Comparison of ENCODE assay signal across 14 cellular contexts in genomic region chr7:26346611-26347200, GRCh38. TPM values are rescaled to one million over a fixed set of nuclear protein-coding genes. Genes with fewer than 3 reads are reported as not detected.
DNase-seq lines count a peak whose midpoint lies in the region; ATAC-seq, FAIRE-seq and TF ChIP-seq lines count a peak whose summit lies in the region.
"Had no signal": no experiment of that assay in that cellular context is flagged by ENCODE, and none has a peak within 500 bp of the region (broad histone marks: within the 10 kb centered on the region; RNA-seq: fewer than 3 reads in every experiment).

No MANE protein-coding gene starts in this region.

- H3K27me3 ChIP-seq in astrocyte (ENCODE audit: insufficient read depth, low read length), result no peaks in the 10 kb centered on the region
- H3K27me3 ChIP-seq in HepG2 (ENCODE audit: control insufficient read depth in 1 of 2, insufficient read depth in 2 of 2, low read length in 2 of 2), result no peaks in the 10 kb centered on the region; a peak in 1 of 5 replicates
- H3K27me3 ChIP-seq: BLaER1 treated with 17β-estradiol and CSF1 and Interleukin-3, amounts not matched to agents 10 nM and 100 nM had no signal

- intact Hi-C loops in HepG2 (cut with micrococcal nuclease; ENCODE audit: unreplicated experiment), result loop anchor here (5.0 kb wide), 2 partner anchors 54 to 144 kb away; partner anchors contain the start of genes CBX3, HNRNPA2B1 and SNX10

- H3K9me3 Mint-ChIP-seq in astrocyte (ENCODE audit: unreplicated experiment), result no peaks in the 10 kb centered on the region
- H3K9me3 Mint-ChIP-seq: neural crest cell, type B pancreatic cell had no signal

- no peak for DNase-seq in A549 (ENCODE audit: low read depth in 1 of 2, low spot score in 1 of 2)
- peak; percentile 61 for DNase-seq in HCEC 1CT
- peak; percentile 54 for DNase-seq in astrocyte (ENCODE audit: low read depth)
- no peak for DNase-seq in HepG2 (ENCODE audit: low spot score)
- DNase-seq in NCI-H1436 treated with DMSO at 0.1 percent for 48 hours (lab: John Stamatoyannopoulos, UW), result no peak
- no peak for DNase-seq in SKM-1 treated with dmso at 0.1 percent for 144 hours (lab: John Stamatoyannopoulos, UW; ENCODE audit: unreplicated experiment)
- DNase-seq in SW 1271 (lab: John Stamatoyannopoulos, UW), result no peak
- DNase-seq: effector CD8-positive, alpha-beta T cell; NCI-H2029; WERI-Rb-1 had no signal

- TF ChIP-seq POLR2A in A549 (IDR thresholded peaks at IDR 0.05; ENCODE audit: low read length) (no peak), HepG2 (IDR thresholded peaks at IDR 0.05; ENCODE audit: insufficient read depth in 1 of 2, low read depth in 2 of 2, low read length in 2 of 2) (no peak)

- FAIRE-seq in A549 (lab: Jason Lieb, UNC) (no peak), astrocyte (lab: Jason Lieb, UNC) (no peak), HepG2 (lab: Jason Lieb, UNC) (no peak)

- H3K36me3 Mint-ChIP-seq in astrocyte (ENCODE audit: low read depth, unreplicated experiment), result no peaks in the 10 kb centered on the region
- H3K36me3 Mint-ChIP-seq: type B pancreatic cell had no signal

- H3K27me3 Mint-ChIP-seq in astrocyte (ENCODE audit: low read depth, unreplicated experiment), result no peaks in the 10 kb centered on the region
- H3K27me3 Mint-ChIP-seq: type B pancreatic cell had no signal

- in situ Hi-C loops in HepG2 (cut with HindIII; ENCODE audit: extremely low pct_ligation_motif_present, low pct_unique_long_range_greater_than_20kb), result no loop called here

- H3K27ac Mint-ChIP-seq in astrocyte (ENCODE audit: unreplicated experiment), result peak overlapping the region; percentile 41
- H3K27ac Mint-ChIP-seq: type B pancreatic cell had no signal

- H3K9me3 ChIP-seq in A549, result no peaks in the 10 kb centered on the region
- H3K9me3 ChIP-seq in astrocyte (ENCODE audit: insufficient read depth, low read depth, low read length), result no peaks in the 10 kb centered on the region
- no peaks in the 10 kb centered on the region for H3K9me3 ChIP-seq in HepG2 (ENCODE audit: low read length)
- H3K9me3 ChIP-seq: BLaER1 treated with 17β-estradiol and CSF1 and Interleukin-3, amounts not matched to agents 10 nM and 100 nM had no signal

- H3K79me2 ChIP-seq in astrocyte (ENCODE audit: insufficient read depth, low read length) (no peaks in the 10 kb centered on the region), HepG2 (ENCODE audit: insufficient read depth, low read length) (peaks cover 2% of the 10 kb centered on the region)

- 77% methylated on average over 7 of the region's 7 CpGs for WGBS in A549 (ENCODE audit: missing lambda C conversion rate)
- 98% methylated on average over 4 of the region's 7 CpGs for WGBS in HepG2 (ENCODE audit: low lambda C conversion rate)

- BruUV-seq in HepG2 (replicated peaks; lab: Mats Ljungman, UMichigan), result no TSS peak

- H3K36me3 ChIP-seq in astrocyte (ENCODE audit: insufficient read depth, low read length), result no peaks in the 10 kb centered on the region
- peaks cover 6 to 10% of the 10 kb centered on the region in 2 experiments; a peak in 4 of 5 replicates for H3K36me3 ChIP-seq in HepG2 (replicated peaks in 1 of 2; ENCODE audit: control insufficient read depth in 1 of 2, insufficient read depth in 2 of 2, low read length in 2 of 2)
- H3K36me3 ChIP-seq: WERI-Rb-1 had no signal

- TF ChIP-seq RAD21 in A549 (conservative IDR thresholded peaks at IDR 0.05 in 1 of 2, IDR thresholded peaks at IDR 0.05 in 1 of 2) (no peak), HepG2 (CRISPR knock-in tag; IDR thresholded peaks at IDR 0.05) (no peak)

- H3K27ac ChIP-seq in A549, result no peak overlapping the region
- H3K27ac ChIP-seq in astrocyte (ENCODE audit: low read depth, low read length), result no peak overlapping the region
- peak overlapping the region; percentile 27 for H3K27ac ChIP-seq in HepG2 (ENCODE audit: extremely low read length, insufficient read depth, low read length)
- H3K27ac ChIP-seq: BLaER1 treated with 17β-estradiol and CSF1 and Interleukin-3, amounts not matched to agents 10 nM and 100 nM; WERI-Rb-1 had no signal

- ATAC-seq in A549 (peak; percentile 27 to 62; a peak in 4 of 6 replicates), HepG2 (no peak), GM21576 (IDR thresholded peaks at IDR 0.05; ENCODE audit: unreplicated experiment) (no peak)

- H3K4me2 ChIP-seq in A549 (no peak overlapping the region), astrocyte (ENCODE audit: low read length) (no peak overlapping the region), HepG2 (ENCODE audit: low read depth, low read length) (no peak overlapping the region)
- H3K4me2 ChIP-seq: BLaER1 treated with 17β-estradiol and CSF1 and Interleukin-3, amounts not matched to agents 10 nM and 100 nM had no signal

- peaks cover 10% of the 10 kb centered on the region for H3K4me1 Mint-ChIP-seq in astrocyte (ENCODE audit: low read depth, unreplicated experiment)

- no peak for TF ChIP-seq CTCF in A549 (IDR thresholded peaks at IDR 0.05)
- TF ChIP-seq CTCF in astrocyte (IDR thresholded peaks at IDR 0.05; ENCODE audit: insufficient read depth, low read depth, low read length), result no peak
- TF ChIP-seq CTCF in HepG2 (CRISPR knock-in tag; IDR thresholded peaks at IDR 0.05), result no peak

- H2AFZ ChIP-seq in astrocyte (ENCODE audit: low read depth, low read length), result no peak overlapping the region
- H2AFZ ChIP-seq in HepG2 (ENCODE audit: low read length), result no peak overlapping the region

- POLR2A ChIA-PET in A549 (lab: Yijun Ruan, JAX) (no interaction called here), HepG2 (lab: Yijun Ruan, JAX) (no interaction called here)

- TF ChIP-seq EP300 in A549 (IDR thresholded peaks at IDR 0.05) (no peak), HepG2 (IDR thresholded peaks at IDR 0.05; ENCODE audit: low read depth in 2 of 2, low read length in 2 of 2) (no peak), HepG2 (CRISPR knock-in tag; IDR thresholded peaks at IDR 0.05; ENCODE audit: borderline replicate concordance) (no peak)

- no peak overlapping the region for H3K9ac ChIP-seq in astrocyte (ENCODE audit: low read length)
- no peak overlapping the region for H3K9ac ChIP-seq in HepG2 (ENCODE audit: insufficient read depth, low read depth, low read length)
- H3K9ac ChIP-seq: BLaER1 treated with 17β-estradiol and CSF1 and Interleukin-3, amounts not matched to agents 10 nM and 100 nM had no signal

- CTCF ChIA-PET in A549 (lab: Yijun Ruan, JAX) (interaction anchor here (2.0 kb wide), 1 partner anchor 23 kb away, joined by 7 read pairs; no protein-coding TSS in a partner anchor), HepG2 (lab: Yijun Ruan, JAX; ENCODE audit: low intra/inter-chr PET ratio, low total read pairs) (no interaction called here)

- H3K4me3 ChIP-seq in A549 (no peak overlapping the region), astrocyte (ENCODE audit: insufficient read depth, low read depth, low read length) (no peak overlapping the region), HepG2 (replicated peaks in 1 of 3; ENCODE audit: insufficient read depth in 1 of 3, low read depth in 2 of 3, low read length in 3 of 3) (no peak overlapping the region)
- H3K4me3 ChIP-seq: BLaER1 treated with 17β-estradiol and CSF1 and Interleukin-3, amounts not matched to agents 10 nM and 100 nM had no signal

- H3K4me3 Mint-ChIP-seq in astrocyte (ENCODE audit: unreplicated experiment), result no peak overlapping the region
- H3K4me3 Mint-ChIP-seq: neural crest cell, type B pancreatic cell had no signal

- H4K20me1 ChIP-seq in astrocyte (ENCODE audit: insufficient read depth, low read length) (no peaks in the 10 kb centered on the region), HepG2 (ENCODE audit: insufficient read depth, low read length) (no peaks in the 10 kb centered on the region)
- H4K20me1 ChIP-seq: BLaER1 treated with 17β-estradiol and CSF1 and Interleukin-3, amounts not matched to agents 10 nM and 100 nM had no signal

- 0 out of 3 replicates have a peak, but pooled peaks cover 5% of the 10 kb centered on the region for H3K4me1 ChIP-seq in A549
- H3K4me1 ChIP-seq in astrocyte (ENCODE audit: insufficient read depth, low read length), result no peaks in the 10 kb centered on the region
- H3K4me1 ChIP-seq in HepG2 (ENCODE audit: insufficient read depth, low read length), result peaks cover 71% of the 10 kb centered on the region

TF ChIP-seq in A549, 52 proteins besides CTCF, POLR2A, EP300 and RAD21 (continues in another document):
- no peak for TF ChIP-seq BHLHE40 (IDR thresholded peaks at IDR 0.05; ENCODE audit: low read depth, low read length)

TF ChIP-seq in HepG2, 621 proteins besides CTCF, POLR2A, EP300 and RAD21 (continues in another document):
- no peak for TF ChIP-seq ZMAT3 (CRISPR knock-in tag; conservative IDR thresholded peaks at IDR 0.05)

RNA-seq across cellular contexts. Expression of gene SNX10, which starts 55.0 kb away (rescaled TPM):
- polyA plus RNA-seq in A549 (2011; rRNA removed), result 10.1 and 12.6 TPM in 2 replicates
- polyA plus RNA-seq in A549 (2012; cell fraction: cytosol; rRNA removed), result 2.0 and 2.4 TPM in 2 replicates
- 0.54 and 0.70 TPM in 2 replicates for polyA plus RNA-seq in A549 (2012; cell fraction: nucleus; rRNA removed)
- polyA plus RNA-seq in A549 (2017; fragmentation: RNase III; extraction: RNeasy Plus Mini Kit Qiagen cat#74134 plus additional on column Dnase treatment), result 4.5 to 5.5 TPM (median 5.1 TPM) in 3 replicates
- 1.7 and 1.9 TPM in 2 replicates for polyA minus RNA-seq in A549 (2011; rRNA and poly(A)+ RNA removed)
- total RNA-seq in astrocyte, result 5.4 and 6.3 TPM in 2 replicates
- 26.0 and 43.1 TPM in 2 replicates for total RNA-seq in HepG2 (2016; rRNA removed; fragmentation: Illumina TruSeq; extraction: Trizol)
- total RNA-seq in HepG2 (2016; cell fraction: cytosol; rRNA removed; fragmentation: Illumina TruSeq; extraction: Trizol; ENCODE audit: low read depth), result 11.0 and 13.9 TPM in 2 replicates
- total RNA-seq in HepG2 (2016; cell fraction: insoluble cytoplasmic fraction; rRNA removed; fragmentation: Illumina TruSeq; extraction: Trizol), result 26.8 and 44.6 TPM in 2 replicates
- 36.5 and 37.9 TPM in 2 replicates for total RNA-seq in HepG2 (2016; cell fraction: membrane; rRNA removed; fragmentation: Illumina TruSeq; extraction: Trizol)
- total RNA-seq in HepG2 (2016; cell fraction: nucleus; rRNA removed; fragmentation: Illumina TruSeq; extraction: Trizol), result 14.2 and 18.3 TPM in 2 replicates
- 18.6 and 27.6 TPM in 2 replicates for polyA plus RNA-seq in HepG2 (2011; rRNA removed)
- 13.8 and 23.3 TPM in 2 replicates for polyA plus RNA-seq in HepG2 (2011; cell fraction: cytosol; rRNA removed)
- polyA plus RNA-seq in HepG2 (2011; cell fraction: nucleus; rRNA removed), result 5.2 and 8.7 TPM in 2 replicates
- 32.4 and 42.5 TPM in 2 replicates for polyA plus RNA-seq in HepG2 (2012)
- 19.2 and 21.4 TPM in 2 replicates for polyA plus RNA-seq in HepG2 (2016; cell fraction: cytosol; fragmentation: Illumina TruSeq; extraction: Trizol; ENCODE audit: low read depth)
- polyA plus RNA-seq in HepG2 (2016; cell fraction: insoluble cytoplasmic fraction; fragmentation: Illumina TruSeq; extraction: Trizol; ENCODE audit: low read depth), result 55.9 and 58.7 TPM in 2 replicates
- 39.2 and 40.3 TPM in 2 replicates for polyA plus RNA-seq in HepG2 (2016; cell fraction: membrane; fragmentation: Illumina TruSeq; extraction: Trizol; ENCODE audit: low read depth)
- polyA plus RNA-seq in HepG2 (2016; cell fraction: nucleus; fragmentation: Illumina TruSeq; extraction: Trizol; ENCODE audit: insufficient read depth, low read depth), result 28.8 and 32.3 TPM in 2 replicates
- 1.4 and 7.6 TPM in 2 replicates for polyA minus RNA-seq in HepG2 (2011; rRNA and poly(A)+ RNA removed; ENCODE audit: low replicate concordance)
- 18.6 and 21.0 TPM in 2 replicates for polyA minus RNA-seq in HepG2 (2011; cell fraction: cytosol; rRNA and poly(A)+ RNA removed)
- polyA minus RNA-seq in HepG2 (2011; cell fraction: nucleus; rRNA and poly(A)+ RNA removed), result 12.9 and 18.8 TPM in 2 replicates

Comparison
In these comparisons a context has a peak if more than half of its experiments do, and no peak if none do; other contexts are left out.
1. ATAC-seq: peak in A549 (2 of 2); none in HepG2 (single experiment) and GM21576 (single experiment).
2. DNase-seq: peak in HCEC 1CT (single experiment) and astrocyte (single experiment); none in A549 (0 of 2), HepG2 (single experiment), NCI-H1436 treated with DMSO at 0.1 percent for 48 hours (single experiment), SKM-1 treated with dmso at 0.1 percent for 144 hours (single experiment) and SW 1271 (0 of 2).